ENCODE assay signal across 2 cellular contexts in the genomic region with DNA sequence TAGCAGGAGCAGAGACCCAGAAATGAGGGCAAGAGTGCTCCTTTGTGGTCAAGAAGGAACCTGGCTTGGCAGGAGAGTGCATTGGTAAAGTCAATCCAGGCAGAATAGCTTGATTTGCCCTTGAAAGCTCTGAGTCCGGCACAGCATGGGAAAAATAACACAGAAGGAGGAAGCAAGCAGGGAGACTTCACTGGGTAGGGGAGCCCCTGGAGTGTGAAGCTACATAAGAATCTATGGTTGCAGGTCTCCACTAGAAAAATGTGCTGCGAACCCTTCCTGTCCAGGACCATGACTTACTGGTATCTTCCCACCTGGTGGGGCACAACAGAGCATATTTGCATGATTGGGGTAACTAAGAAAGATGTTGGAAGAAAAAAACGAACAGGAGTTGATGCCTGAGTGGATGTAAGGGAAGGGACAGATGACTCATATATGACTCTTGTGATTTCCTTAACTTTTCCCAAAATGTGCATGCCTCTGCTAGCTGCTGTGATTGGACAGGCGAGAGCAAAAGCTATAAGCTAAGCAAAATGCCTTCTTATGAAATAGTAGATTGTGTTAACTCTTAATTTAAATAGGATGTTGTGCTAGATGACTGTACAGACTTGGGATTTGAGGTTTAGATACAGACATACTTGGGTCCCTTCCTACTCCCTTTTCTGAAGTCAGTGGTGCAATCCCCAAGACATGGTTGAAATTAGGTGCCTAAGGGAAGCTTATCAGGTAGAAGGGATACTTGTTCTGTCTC.
TF ChIP-seq lines count a peak whose summit lies in the region.

No MANE protein-coding gene starts in this region.

TF ChIP-seq in HEK293, 187 proteins besides CTCF, POLR2A, EP300 and RAD21:
- no peak for TF ChIP-seq SETDB1 (IDR thresholded peaks at IDR 0.05; ENCODE audit: insufficient read length, low read length)
- TF ChIP-seq, protein P1, sequence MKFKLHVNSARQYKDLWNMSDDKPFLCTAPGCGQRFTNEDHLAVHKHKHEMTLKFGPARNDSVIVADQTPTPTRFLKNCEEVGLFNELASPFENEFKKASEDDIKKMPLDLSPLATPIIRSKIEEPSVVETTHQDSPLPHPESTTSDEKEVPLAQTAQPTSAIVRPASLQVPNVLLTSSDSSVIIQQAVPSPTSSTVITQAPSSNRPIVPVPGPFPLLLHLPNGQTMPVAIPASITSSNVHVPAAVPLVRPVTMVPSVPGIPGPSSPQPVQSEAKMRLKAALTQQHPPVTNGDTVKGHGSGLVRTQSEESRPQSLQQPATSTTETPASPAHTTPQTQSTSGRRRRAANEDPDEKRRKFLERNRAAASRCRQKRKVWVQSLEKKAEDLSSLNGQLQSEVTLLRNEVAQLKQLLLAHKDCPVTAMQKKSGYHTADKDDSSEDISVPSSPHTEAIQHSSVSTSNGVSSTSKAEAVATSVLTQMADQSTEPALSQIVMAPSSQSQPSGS (tag by site-specific recombination; IDR thresholded peaks at IDR 0.05; ENCODE audit: low read depth), result no peak
- TF ChIP-seq REPIN1 (tag by site-specific recombination; IDR thresholded peaks at IDR 0.05; ENCODE audit: low read depth), result no peak
- TF ChIP-seq, protein P2, sequence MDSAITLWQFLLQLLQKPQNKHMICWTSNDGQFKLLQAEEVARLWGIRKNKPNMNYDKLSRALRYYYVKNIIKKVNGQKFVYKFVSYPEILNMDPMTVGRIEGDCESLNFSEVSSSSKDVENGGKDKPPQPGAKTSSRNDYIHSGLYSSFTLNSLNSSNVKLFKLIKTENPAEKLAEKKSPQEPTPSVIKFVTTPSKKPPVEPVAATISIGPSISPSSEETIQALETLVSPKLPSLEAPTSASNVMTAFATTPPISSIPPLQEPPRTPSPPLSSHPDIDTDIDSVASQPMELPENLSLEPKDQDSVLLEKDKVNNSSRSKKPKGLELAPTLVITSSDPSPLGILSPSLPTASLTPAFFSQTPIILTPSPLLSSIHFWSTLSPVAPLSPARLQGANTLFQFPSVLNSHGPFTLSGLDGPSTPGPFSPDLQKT (IDR thresholded peaks at IDR 0.05; ENCODE audit: borderline replicate concordance, low read depth, low read length), result no peak
- TF ChIP-seq ZNF600 (tag by site-specific recombination; IDR thresholded peaks at IDR 0.05), result peak; percentile 80
- TF ChIP-seq GLIS1 (tag by site-specific recombination; IDR thresholded peaks at IDR 0.05), result peak; percentile 36
- TF ChIP-seq ZNF335 (tag by site-specific recombination; conservative IDR thresholded peaks at IDR 0.05), result no peak
- TF ChIP-seq ZIC2 (tag by site-specific recombination; IDR thresholded peaks at IDR 0.05), result peak; percentile 92
- TF ChIP-seq ZNF561 (tag by site-specific recombination; IDR thresholded peaks at IDR 0.05; ENCODE audit: borderline replicate concordance), result no peak
- TF ChIP-seq ZNF776 (tag by site-specific recombination; IDR thresholded peaks at IDR 0.05; ENCODE audit: borderline replicate concordance), result no peak

TF ChIP-seq in GM12878, 131 proteins besides CTCF, POLR2A, EP300 and RAD21:
- TF ChIP-seq KDM1A (IDR thresholded peaks at IDR 0.05; ENCODE audit: borderline replicate concordance) (no peak), ZZZ3 (IDR thresholded peaks at IDR 0.05; ENCODE audit: control insufficient read depth, insufficient read length, low read depth) (no peak), SIN3A (IDR thresholded peaks at IDR 0.05; ENCODE audit: low read depth, low read length) (no peak), POU2F2 (IDR thresholded peaks at IDR 0.05; ENCODE audit: borderline replicate concordance, low read depth, low read length) (no peak), FOXM1 (IDR thresholded peaks at IDR 0.05; ENCODE audit: low read depth, low read length) (no peak), ZSCAN29 (IDR thresholded peaks at IDR 0.05) (no peak), ZNF24 (IDR thresholded peaks at IDR 0.05) (no peak), CEBPB (IDR thresholded peaks at IDR 0.05; ENCODE audit: borderline replicate concordance in 1 of 2, low read depth in 2 of 2, low read length in 2 of 2) (no peak), MEF2A (IDR thresholded peaks at IDR 0.05; ENCODE audit: insufficient read depth, low read depth, low read length) (no peak), POLR2AphosphoS5 (IDR thresholded peaks at IDR 0.05; ENCODE audit: low read length) (no peak), RELA (IDR thresholded peaks at IDR 0.05; ENCODE audit: borderline replicate concordance, partially characterized antibody) (no peak), CBX3 (IDR thresholded peaks at IDR 0.05; ENCODE audit: borderline replicate concordance, low read depth) (no peak), PML (IDR thresholded peaks at IDR 0.05; ENCODE audit: low read length) (no peak), CBX5 (IDR thresholded peaks at IDR 0.05; ENCODE audit: low read depth) (no peak), SREBF2 (IDR thresholded peaks at IDR 0.05; ENCODE audit: low read length) (no peak), GATAD2B (conservative IDR thresholded peaks at IDR 0.05; ENCODE audit: low read depth) (no peak)
- TF ChIP-seq, protein P3, sequence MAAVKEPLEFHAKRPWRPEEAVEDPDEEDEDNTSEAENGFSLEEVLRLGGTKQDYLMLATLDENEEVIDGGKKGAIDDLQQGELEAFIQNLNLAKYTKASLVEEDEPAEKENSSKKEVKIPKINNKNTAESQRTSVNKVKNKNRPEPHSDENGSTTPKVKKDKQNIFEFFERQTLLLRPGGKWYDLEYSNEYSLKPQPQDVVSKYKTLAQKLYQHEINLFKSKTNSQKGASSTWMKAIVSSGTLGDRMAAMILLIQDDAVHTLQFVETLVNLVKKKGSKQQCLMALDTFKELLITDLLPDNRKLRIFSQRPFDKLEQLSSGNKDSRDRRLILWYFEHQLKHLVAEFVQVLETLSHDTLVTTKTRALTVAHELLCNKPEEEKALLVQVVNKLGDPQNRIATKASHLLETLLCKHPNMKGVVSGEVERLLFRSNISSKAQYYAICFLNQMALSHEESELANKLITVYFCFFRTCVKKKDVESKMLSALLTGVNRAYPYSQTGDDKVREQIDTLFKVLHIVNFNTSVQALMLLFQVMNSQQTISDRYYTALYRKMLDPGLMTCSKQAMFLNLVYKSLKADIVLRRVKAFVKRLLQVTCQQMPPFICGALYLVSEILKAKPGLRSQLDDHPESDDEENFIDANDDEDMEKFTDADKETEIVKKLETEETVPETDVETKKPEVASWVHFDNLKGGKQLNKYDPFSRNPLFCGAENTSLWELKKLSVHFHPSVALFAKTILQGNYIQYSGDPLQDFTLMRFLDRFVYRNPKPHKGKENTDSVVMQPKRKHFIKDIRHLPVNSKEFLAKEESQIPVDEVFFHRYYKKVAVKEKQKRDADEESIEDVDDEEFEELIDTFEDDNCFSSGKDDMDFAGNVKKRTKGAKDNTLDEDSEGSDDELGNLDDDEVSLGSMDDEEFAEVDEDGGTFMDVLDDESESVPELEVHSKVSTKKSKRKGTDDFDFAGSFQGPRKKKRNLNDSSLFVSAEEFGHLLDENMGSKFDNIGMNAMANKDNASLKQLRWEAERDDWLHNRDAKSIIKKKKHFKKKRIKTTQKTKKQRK (IDR thresholded peaks at IDR 0.05; ENCODE audit: low read depth, low read length), result no peak
- TF ChIP-seq, protein P4, sequence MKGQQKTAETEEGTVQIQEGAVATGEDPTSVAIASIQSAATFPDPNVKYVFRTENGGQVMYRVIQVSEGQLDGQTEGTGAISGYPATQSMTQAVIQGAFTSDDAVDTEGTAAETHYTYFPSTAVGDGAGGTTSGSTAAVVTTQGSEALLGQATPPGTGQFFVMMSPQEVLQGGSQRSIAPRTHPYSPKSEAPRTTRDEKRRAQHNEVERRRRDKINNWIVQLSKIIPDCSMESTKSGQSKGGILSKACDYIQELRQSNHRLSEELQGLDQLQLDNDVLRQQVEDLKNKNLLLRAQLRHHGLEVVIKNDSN (IDR thresholded peaks at IDR 0.05; ENCODE audit: borderline replicate concordance, extremely low read length, insufficient read depth, low read depth, low read length), result no peak
- TF ChIP-seq, protein P5, sequence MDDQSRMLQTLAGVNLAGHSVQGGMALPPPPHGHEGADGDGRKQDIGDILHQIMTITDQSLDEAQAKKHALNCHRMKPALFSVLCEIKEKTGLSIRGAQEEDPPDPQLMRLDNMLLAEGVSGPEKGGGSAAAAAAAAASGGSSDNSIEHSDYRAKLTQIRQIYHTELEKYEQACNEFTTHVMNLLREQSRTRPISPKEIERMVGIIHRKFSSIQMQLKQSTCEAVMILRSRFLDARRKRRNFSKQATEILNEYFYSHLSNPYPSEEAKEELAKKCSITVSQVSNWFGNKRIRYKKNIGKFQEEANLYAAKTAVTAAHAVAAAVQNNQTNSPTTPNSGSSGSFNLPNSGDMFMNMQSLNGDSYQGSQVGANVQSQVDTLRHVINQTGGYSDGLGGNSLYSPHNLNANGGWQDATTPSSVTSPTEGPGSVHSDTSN (IDR thresholded peaks at IDR 0.05; ENCODE audit: insufficient replicate concordance, low read depth, low read length), result no peak
